In genomic region chr13:113008841-113009240, GRCh38 we compare ENCODE assay signal across 22 cellular contexts. TPM values are rescaled to one million over a fixed set of nuclear protein-coding genes. Genes with fewer than 3 reads are reported as not detected.
A peak's percentile ranks its signal among the peaks of the same experiment; 100 is the strongest.
DNase-seq lines count a peak whose midpoint lies in the region; ATAC-seq and TF ChIP-seq lines count a peak whose summit lies in the region.
"Had no signal": no experiment of that assay in that cellular context is flagged by ENCODE, and none has a peak within 500 bp of the region (broad histone marks: within the 10 kb centered on the region; RNA-seq: fewer than 3 reads in every experiment).

No MANE protein-coding gene starts in this region.

- H3K36me3 ChIP-seq in left ventricle myocardium inferior (peaks cover 6% of the 10 kb centered on the region), right atrium auricular region (no peaks in the 10 kb centered on the region), liver (ENCODE audit: control insufficient read depth in 4 of 4, insufficient read depth in 3 of 4, low read depth in 1 of 4, low read length in 3 of 4) (no peaks in the 10 kb centered on the region)
- H3K36me3 ChIP-seq: HAP-1, SJCRH30 had no signal

- H3K4me1 ChIP-seq in left ventricle myocardium inferior (peaks cover 46% of the 10 kb centered on the region), right atrium auricular region (peaks cover 0 to 14% of the 10 kb centered on the region in 2 donors), liver (ENCODE audit: control insufficient read depth in 4 of 4, insufficient read depth in 4 of 4, low read length in 3 of 4) (peaks cover 0 to 10% (median 5%) of the 10 kb centered on the region in 4 donors)
- H3K4me1 ChIP-seq: HAP-1 had no signal

- TF ChIP-seq CTCF in left ventricle myocardium inferior (IDR thresholded peaks at IDR 0.05; ENCODE audit: borderline replicate concordance) = no peak
- TF ChIP-seq CTCF in right atrium auricular region (IDR thresholded peaks at IDR 0.05) = no peak
- no peak for TF ChIP-seq CTCF in dorsolateral prefrontal cortex (IDR thresholded peaks at IDR 0.05 in 54 of 56, conservative IDR thresholded peaks at IDR 0.05 in 2 of 56; ENCODE audit: low read depth in 1 of 56, partially characterized antibody in 56 of 56)
- no peak for TF ChIP-seq CTCF in liver (IDR thresholded peaks at IDR 0.05; ENCODE audit: low read depth, low read length, missing input control)

- no peak overlapping the region for H3K4me3 Mint-ChIP-seq in naive thymus-derived CD8-positive, alpha-beta T cell
- H3K4me3 Mint-ChIP-seq: CD4-positive, alpha-beta T cell; HFFc6 had no signal

- DNase-seq in left ventricle myocardium inferior = no peak
- no peak for DNase-seq in right atrium auricular region (ENCODE audit: low spot score)
- DNase-seq in dorsolateral prefrontal cortex = no peak
- DNase-seq in NCI-H187 (lab: John Stamatoyannopoulos, UW) = no peak
- DNase-seq in SKM-1 (lab: John Stamatoyannopoulos, UW; ENCODE audit: unreplicated experiment) = no peak
- DNase-seq in naive thymus-derived CD8-positive, alpha-beta T cell = no peak
- DNase-seq: CD4-positive, alpha-beta T cell; DMS53; HFFc6; Kasumi-1; NCI-H1092 treated with DMSO at 0.1 percent for 48 hours; NCI-H1436 treated with DMSO at 0.1 percent for 48 hours; NCI-H1930; NCI-H2107; NCI-H446; NCI-H524 treated with DMSO at 0.1 percent for 48 hours; NCI-H774; SJCRH30 had no signal

- POLR2A ChIA-PET in naive thymus-derived CD8-positive, alpha-beta T cell (lab: Charles Lee) = no interaction called here

- H3K9me3 ChIP-seq in left ventricle myocardium inferior (replicated peaks) = no peaks in the 10 kb centered on the region
- no peaks in the 10 kb centered on the region for H3K9me3 ChIP-seq in right atrium auricular region
- no peaks in the 10 kb centered on the region for H3K9me3 ChIP-seq in liver (ENCODE audit: control insufficient read depth in 4 of 4, low read length in 3 of 4)
- H3K9me3 ChIP-seq: HAP-1, SJCRH30 had no signal

- 91% methylated on average over 32 of the region's 32 CpGs for WGBS in liver

- H3K4me3 ChIP-seq in left ventricle myocardium inferior (no peak overlapping the region), right atrium auricular region (no peak overlapping the region), dorsolateral prefrontal cortex (no peak overlapping the region), liver (ENCODE audit: low read depth in 1 of 3, low read length in 3 of 3) (no peak overlapping the region)
- H3K4me3 ChIP-seq: HAP-1, K562, SJCRH30 had no signal

- intact Hi-C loops in left ventricle myocardium inferior (cut with micrococcal nuclease) (no loop called here), dorsolateral prefrontal cortex (cut with DNase I) (no loop called here)

- H3K9ac ChIP-seq in liver (ENCODE audit: low read depth in 1 of 2, low read length in 2 of 2) = no peak overlapping the region

- H3K36me3 Mint-ChIP-seq in naive thymus-derived CD8-positive, alpha-beta T cell = peaks cover 0 to 2% (median 2%) of the 10 kb centered on the region in 3 donors

- peaks cover 8 to 38% (median 24%) of the 10 kb centered on the region in 4 donors for H3K4me1 Mint-ChIP-seq in naive thymus-derived CD8-positive, alpha-beta T cell

- H3K27ac ChIP-seq in left ventricle myocardium inferior (replicated peaks) (peak overlapping the region; percentile 59), right atrium auricular region (peak overlapping the region in 1 of 2 donors; percentile 42), dorsolateral prefrontal cortex (peak overlapping the region in 46 of 59 donors; percentile 2 to 87 (median 60)), liver (ENCODE audit: low read depth in 1 of 2, low read length in 2 of 2) (peak overlapping the region; percentile 68 to 77)
- H3K27ac ChIP-seq: SJCRH30 had no signal

- H3K27ac Mint-ChIP-seq in naive thymus-derived CD8-positive, alpha-beta T cell = no peak overlapping the region
- H3K27ac Mint-ChIP-seq: CD4-positive, alpha-beta T cell; HFFc6 had no signal

- no peak for ATAC-seq in naive thymus-derived CD8-positive, alpha-beta T cell
- ATAC-seq: K562 had no signal

- H3K27me3 ChIP-seq in left ventricle myocardium inferior (ENCODE audit: low read depth) = no peaks in the 10 kb centered on the region
- no peaks in the 10 kb centered on the region for H3K27me3 ChIP-seq in right atrium auricular region
- no peaks in the 10 kb centered on the region for H3K27me3 ChIP-seq in dorsolateral prefrontal cortex
- no peaks in the 10 kb centered on the region for H3K27me3 ChIP-seq in liver (ENCODE audit: control insufficient read depth in 4 of 4, insufficient read depth in 4 of 4, low read length in 3 of 4)
- H3K27me3 ChIP-seq: SJCRH30 had no signal

- H3K27me3 Mint-ChIP-seq in naive thymus-derived CD8-positive, alpha-beta T cell = no peaks in the 10 kb centered on the region
- H3K27me3 Mint-ChIP-seq: CD4-positive, alpha-beta T cell had no signal

- no peak for TF ChIP-seq RAD21 in liver (IDR thresholded peaks at IDR 0.05)

- peaks cover 0 to 3% (median 0%) of the 10 kb centered on the region in 9 donors for H3K9me3 Mint-ChIP-seq in naive thymus-derived CD8-positive, alpha-beta T cell
- H3K9me3 Mint-ChIP-seq: CD4-positive, alpha-beta T cell had no signal

TF ChIP-seq in liver, 16 proteins besides CTCF, POLR2A, EP300 and RAD21:
- TF ChIP-seq RXRA (IDR thresholded peaks at IDR 0.05) = no peak
- TF ChIP-seq, protein P1, sequence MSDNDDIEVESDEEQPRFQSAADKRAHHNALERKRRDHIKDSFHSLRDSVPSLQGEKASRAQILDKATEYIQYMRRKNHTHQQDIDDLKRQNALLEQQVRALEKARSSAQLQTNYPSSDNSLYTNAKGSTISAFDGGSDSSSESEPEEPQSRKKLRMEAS (IDR thresholded peaks at IDR 0.05) = no peak
- no peak for TF ChIP-seq YY1 (IDR thresholded peaks at IDR 0.05)
- TF ChIP-seq, protein P2, sequence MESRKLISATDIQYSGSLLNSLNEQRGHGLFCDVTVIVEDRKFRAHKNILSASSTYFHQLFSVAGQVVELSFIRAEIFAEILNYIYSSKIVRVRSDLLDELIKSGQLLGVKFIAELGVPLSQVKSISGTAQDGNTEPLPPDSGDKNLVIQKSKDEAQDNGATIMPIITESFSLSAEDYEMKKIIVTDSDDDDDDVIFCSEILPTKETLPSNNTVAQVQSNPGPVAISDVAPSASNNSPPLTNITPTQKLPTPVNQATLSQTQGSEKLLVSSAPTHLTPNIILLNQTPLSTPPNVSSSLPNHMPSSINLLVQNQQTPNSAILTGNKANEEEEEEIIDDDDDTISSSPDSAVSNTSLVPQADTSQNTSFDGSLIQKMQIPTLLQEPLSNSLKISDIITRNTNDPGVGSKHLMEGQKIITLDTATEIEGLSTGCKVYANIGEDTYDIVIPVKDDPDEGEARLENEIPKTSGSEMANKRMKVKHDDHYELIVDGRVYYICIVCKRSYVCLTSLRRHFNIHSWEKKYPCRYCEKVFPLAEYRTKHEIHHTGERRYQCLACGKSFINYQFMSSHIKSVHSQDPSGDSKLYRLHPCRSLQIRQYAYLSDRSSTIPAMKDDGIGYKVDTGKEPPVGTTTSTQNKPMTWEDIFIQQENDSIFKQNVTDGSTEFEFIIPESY (IDR thresholded peaks at IDR 0.05) = no peak

RNA-seq across cellular contexts. Expression of gene MCF2L, which starts 39.8 kb away (rescaled TPM):
- total RNA-seq in left ventricle myocardium inferior (41.2 TPM), right atrium auricular region (10 to 100 TPM; 17.1 to 21.6 TPM), dorsolateral prefrontal cortex (100 to 1,000 TPM; 181 to 436 (median 311) TPM), liver (10 to 100 TPM in 1 of 2 donors, 1 to 10 TPM in 1; 9.1 to 12.8 TPM)
- polyA plus RNA-seq in liver = 1 to 10 TPM; 2.9 to 5.1 TPM
- 10 to 100 TPM; 26.2 to 30.3 TPM for total RNA-seq in naive thymus-derived CD8-positive, alpha-beta T cell
- polyA plus RNA-seq in naive thymus-derived CD8-positive, alpha-beta T cell = 1 to 10 TPM in 2 of 3 donors, under 1 TPM in 1; 0.81 to 4.4 (median 2.4) TPM
- total RNA-seq: HFFc6, M059J had no signal
